17 cellular contexts compared by ENCODE assay signal in genomic region chr16:72952404-72953301, GRCh38.
DNase-seq lines count a peak whose midpoint lies in the region; ATAC-seq and TF ChIP-seq lines count a peak whose summit lies in the region.
"Had no signal": no experiment of that assay in that cellular context is flagged by ENCODE, and none has a peak within 500 bp of the region (broad histone marks: within the 10 kb centered on the region; RNA-seq: fewer than 3 reads in every experiment).

No MANE protein-coding gene starts in this region.

- no peaks in the 10 kb centered on the region for H3K4me1 ChIP-seq in RWPE2 (ENCODE audit: insufficient read depth, poor library complexity, severe bottlenecking)
- H3K4me1 ChIP-seq in psoas muscle: peaks cover 50% of the 10 kb centered on the region

- H3K27me3 Mint-ChIP-seq in stimulated activated naive B cell treated with anti-CD40 and anti-IgM and Interleukin-4, amounts not matched to agents 10 μg/mL and 1 μg/mL and 100 μg/mL, for 72 hours: no peaks in the 10 kb centered on the region
- H3K27me3 Mint-ChIP-seq: activated CD4-positive, alpha-beta memory T cell treated with anti-CD3 and anti-CD28 coated beads, Interleukin-2, amount 10 ng/mL, durations not matched to agents 7 days and 5 days; activated naive CD4-positive, alpha-beta T cell treated with anti-CD3 and anti-CD28 coated beads, Interleukin-2, amount 50 U/mL, for 24 hours had no signal

- H3K4me1 Mint-ChIP-seq in stimulated activated naive B cell treated with anti-CD40 and anti-IgM and Interleukin-4, amounts not matched to agents 10 μg/mL and 1 μg/mL and 100 μg/mL, for 72 hours: peaks cover 0 to 6% of the 10 kb centered on the region in 2 donors
- H3K4me1 Mint-ChIP-seq: activated CD4-positive, alpha-beta memory T cell treated with anti-CD3 and anti-CD28 coated beads, Interleukin-2, amount 10 ng/mL, durations not matched to agents 7 days and 5 days; activated naive CD4-positive, alpha-beta T cell treated with anti-CD3 and anti-CD28 coated beads, Interleukin-2, amount 50 U/mL, for 24 hours had no signal

- no peak overlapping the region for H3K27ac Mint-ChIP-seq in stimulated activated naive B cell treated with anti-CD40 and anti-IgM and Interleukin-4, amounts not matched to agents 10 μg/mL and 1 μg/mL and 100 μg/mL, for 72 hours
- H3K27ac Mint-ChIP-seq: activated CD4-positive, alpha-beta memory T cell treated with anti-CD3 and anti-CD28 coated beads, Interleukin-2, amount 10 ng/mL, durations not matched to agents 7 days and 5 days; activated naive CD4-positive, alpha-beta T cell treated with anti-CD3 and anti-CD28 coated beads, Interleukin-2, amount 50 U/mL, for 24 hours had no signal

- H3K4me3 ChIP-seq in AG10803 (ENCODE audit: low read length) (no peak overlapping the region), RWPE2 (ENCODE audit: severe bottlenecking) (no peak overlapping the region), fibroblast of pulmonary artery (replicated peaks; ENCODE audit: low read depth, low read length) (no peak overlapping the region), psoas muscle (peak overlapping the region; percentile 36)
- H3K4me3 ChIP-seq: GM12878, SK-N-MC had no signal

- no peaks in the 10 kb centered on the region for H3K9me3 Mint-ChIP-seq in stimulated activated naive B cell treated with anti-CD40 and anti-IgM and Interleukin-4, amounts not matched to agents 10 μg/mL and 1 μg/mL and 100 μg/mL, for 72 hours
- H3K9me3 Mint-ChIP-seq: activated naive CD4-positive, alpha-beta T cell treated with anti-CD3 and anti-CD28 coated beads, Interleukin-2, amount 50 U/mL, for 24 hours had no signal

- intact Hi-C loops in psoas muscle (cut with DNase I): no loop called here

- 32 to 48% (median 35%) methylated on average over 19 of the region's 19 CpGs for WGBS in psoas muscle, 3 donors

- DNase-seq in AG10803 (ENCODE audit: low read depth): peak; percentile 58
- no peak for DNase-seq in RWPE2 (ENCODE audit: low spot score)
- peak; percentile 50 for DNase-seq in fibroblast of pulmonary artery (ENCODE audit: low read depth)
- no peak for DNase-seq in psoas muscle
- no peak for DNase-seq in NCI-H1930 (lab: John Stamatoyannopoulos, UW)
- DNase-seq in stimulated activated naive B cell treated with anti-CD40 and anti-IgM and Interleukin-4, amounts not matched to agents 10 μg/mL and 1 μg/mL and 100 μg/mL, for 72 hours: no peak
- DNase-seq in GDM1 (lab: John Stamatoyannopoulos, UW): no peak
- no peak for DNase-seq in MV-4-11 (lab: John Stamatoyannopoulos, UW)
- DNase-seq: activated CD4-positive, alpha-beta memory T cell treated with anti-CD3 and anti-CD28 coated beads, Interleukin-2, amount 10 ng/mL, durations not matched to agents 7 days and 5 days; COR-L47; Kasumi-1; NCI-H226; stimulated activated CD4-positive, alpha-beta T cell treated with anti-CD3 and anti-CD28 coated beads, Interleukin-2, amount 100 ng/mL, for 48 hours; substantia nigra had no signal

- H3K9me3 ChIP-seq in RWPE2 (ENCODE audit: severe bottlenecking) (no peaks in the 10 kb centered on the region), psoas muscle (no peaks in the 10 kb centered on the region)

- no peak overlapping the region for H3K27ac ChIP-seq in RWPE2 (ENCODE audit: poor library complexity, severe bottlenecking)
- H3K27ac ChIP-seq in psoas muscle: peak overlapping the region; percentile 51
- H3K27ac ChIP-seq: SK-N-MC had no signal

- H3K27me3 ChIP-seq in RWPE2 (ENCODE audit: insufficient read depth, poor library complexity, severe bottlenecking): no peaks in the 10 kb centered on the region
- no peaks in the 10 kb centered on the region for H3K27me3 ChIP-seq in psoas muscle (ENCODE audit: insufficient read depth in 3 of 3, low read length in 2 of 3)

- peaks cover 18 to 32% of the 10 kb centered on the region in 2 donors for H3K36me3 Mint-ChIP-seq in stimulated activated naive B cell treated with anti-CD40 and anti-IgM and Interleukin-4, amounts not matched to agents 10 μg/mL and 1 μg/mL and 100 μg/mL, for 72 hours

- H3K4me3 Mint-ChIP-seq in stimulated activated naive B cell treated with anti-CD40 and anti-IgM and Interleukin-4, amounts not matched to agents 10 μg/mL and 1 μg/mL and 100 μg/mL, for 72 hours: no peak overlapping the region
- H3K4me3 Mint-ChIP-seq: activated CD4-positive, alpha-beta memory T cell treated with anti-CD3 and anti-CD28 coated beads, Interleukin-2, amount 10 ng/mL, durations not matched to agents 7 days and 5 days; activated naive CD4-positive, alpha-beta T cell treated with anti-CD3 and anti-CD28 coated beads, Interleukin-2, amount 50 U/mL, for 24 hours had no signal

- ATAC-seq in RWPE2 (ENCODE audit: low read depth): peak; percentile 49; the same call in 2 of the 3 replicates
- peak; percentile 38 to 59 (median 44) for ATAC-seq in psoas muscle
- no peak for ATAC-seq in stimulated activated naive B cell treated with anti-CD40 and anti-IgM and Interleukin-4, amounts not matched to agents 10 μg/mL and 1 μg/mL and 100 μg/mL, for 72 hours (replicated peaks)
- ATAC-seq: GM12878 had no signal

- no peak for TF ChIP-seq CTCF in AG10803 (conservative IDR thresholded peaks at IDR 0.05; ENCODE audit: low read length)
- no peak for TF ChIP-seq CTCF in RWPE2 (IDR thresholded peaks at IDR 0.05; ENCODE audit: poor library complexity, severe bottlenecking)
- no peak for TF ChIP-seq CTCF in fibroblast of pulmonary artery (IDR thresholded peaks at IDR 0.05; ENCODE audit: low read length, missing control alignments)
- no peak for TF ChIP-seq CTCF in psoas muscle (IDR thresholded peaks at IDR 0.05)

- H3K36me3 ChIP-seq in RWPE2 (ENCODE audit: low read depth) (peaks cover 21% of the 10 kb centered on the region), psoas muscle (ENCODE audit: insufficient read depth in 1 of 2, low read depth in 1 of 2) (peaks cover 0 to 34% of the 10 kb centered on the region in 2 donors)

Comparison
In these comparisons a context has a peak if more than half of its experiments do, and no peak if none do; other contexts are left out.
1. DNase-seq: peak in AG10803 (single experiment) and fibroblast of pulmonary artery (single experiment); none in RWPE2 (single experiment), psoas muscle (0 of 2), NCI-H1930 (0 of 2), stimulated activated naive B cell treated with anti-CD40 and anti-IgM and Interleukin-4, amounts not matched to agents 10 μg/mL and 1 μg/mL and 100 μg/mL, for 72 hours (single experiment), GDM1 (single experiment) and MV-4-11 (single experiment).
2. ATAC-seq: peak in RWPE2 (single experiment) and psoas muscle (4 of 4); none in stimulated activated naive B cell treated with anti-CD40 and anti-IgM and Interleukin-4, amounts not matched to agents 10 μg/mL and 1 μg/mL and 100 μg/mL, for 72 hours (0 of 2).